ENCODE assay signal across 8 cellular contexts in genomic region chr10:71319042-71319799, GRCh38. TPM values are rescaled to one million over a fixed set of nuclear protein-coding genes. Genes with fewer than 3 reads are reported as not detected.
DNase-seq lines count a peak whose midpoint lies in the region; ATAC-seq, FAIRE-seq and TF ChIP-seq lines count a peak whose summit lies in the region.

SLC29A3 (plus strand) TSS chr10:71319259; CDS start chr10:71319310, 51 bp downstream.

- POLR2A ChIA-PET in HCT116 (lab: Charles Lee) = interaction anchor here (0.7 to 2.2 kb wide), 5 partner anchors 24 to 389 kb away, joined by 3 to 18 read pairs (median 4); no protein-coding TSS in a partner anchor

- H3K9me3 ChIP-seq in HCT116 (ENCODE audit: control insufficient read depth in 1 of 2, insufficient read depth in 1 of 2, low read depth in 1 of 2, low read length in 2 of 2) (no peaks in the 10 kb centered on the region), right cardiac atrium (ENCODE audit: control insufficient read depth, low read length) (no peaks in the 10 kb centered on the region)

- peak; percentile 83 for FAIRE-seq in urothelium cell line (lab: Jason Lieb, UNC)

- H3K4me3 ChIP-seq in GM06990 (replicated peaks; ENCODE audit: low read depth, low read length) (peak within 1 kb of the TSS; percentile 77), HCT116 (replicated peaks in 1 of 2; ENCODE audit: low read depth in 1 of 2, low read length in 2 of 2) (peak within 1 kb of the TSS; percentile 73 to 86), NB4 (ENCODE audit: low read depth, low read length) (peak within 1 kb of the TSS; percentile 68), right cardiac atrium (ENCODE audit: low read length) (peak within 1 kb of the TSS; percentile 82)

- H3K4me2 ChIP-seq in HCT116 (ENCODE audit: low read length) = peak within 1 kb of the TSS; percentile 98

- no peaks in the 10 kb centered on the region for H3K79me2 ChIP-seq in HCT116 (ENCODE audit: insufficient read depth, low read length)

- RAD21 ChIA-PET in HCT116 (lab: Charles Lee; ENCODE audit: low non-redundant PET in 1 of 2, low total read pairs in 2 of 2, uncharacterized antibody in 2 of 2, unreplicated experiment in 2 of 2) = interaction anchor here (0.6 to 1.7 kb wide), 7 partner anchors 58 to 578 kb away, joined by 3 to 7 read pairs (median 4); no protein-coding TSS in a partner anchor

- DNase-seq in GM06990 (ENCODE audit: extremely low read depth, insufficient read length) (peak; percentile 92), HCT116 (ENCODE audit: low read depth, low spot score) (peak; percentile 59), NB4 (ENCODE audit: low read depth) (peak; percentile 93), T-helper 1 cell (peak; percentile 71 to 92 (median 74)), amniotic stem cell (lab: John Stamatoyannopoulos, UW) (peak; percentile 63), right cardiac atrium (peak; percentile 84 to 94 (median 93)), pulmonary artery endothelial cell (ENCODE audit: low read depth, low spot score) (peak; percentile 33), urothelium cell line (ENCODE audit: low spot score) (peak; percentile 96)

- peak within 1 kb of the TSS; percentile 57; the same call in 1 of the 2 replicates for H3K27ac ChIP-seq in HCT116 (ENCODE audit: low read depth, low read length)
- peak within 1 kb of the TSS; percentile 22 for H3K27ac ChIP-seq in right cardiac atrium (ENCODE audit: low read length)

- TSS peak; percentile 40 for BruUV-seq in HCT116 (replicated peaks; lab: Mats Ljungman, UMichigan)

- CTCF ChIA-PET in HCT116 (lab: Charles Lee) = interaction anchor here (0.6 to 4.1 kb wide), 26 partner anchors 12 to 577 kb away, joined by 3 to 22 read pairs (median 4); no protein-coding TSS in a partner anchor

- H4K20me1 ChIP-seq in HCT116 (ENCODE audit: insufficient read depth) = no peaks in the 10 kb centered on the region

- no peaks in the 10 kb centered on the region for H3K9me2 ChIP-seq in HCT116 (ENCODE audit: insufficient read depth)

- peak; percentile 61 for TF ChIP-seq POLR2A in HCT116 (IDR thresholded peaks at IDR 0.05; ENCODE audit: borderline replicate concordance, extremely low read depth, insufficient read depth, insufficient read length)
- TF ChIP-seq POLR2A in NB4 (IDR thresholded peaks at IDR 0.05; ENCODE audit: extremely low read depth, insufficient read length) = peak; percentile 65

- ATAC-seq in HCT116 = peak; percentile 91
- ATAC-seq in right cardiac atrium = peak; percentile 93

- WGBS in right cardiac atrium = under 1% methylated on average over 62 of the region's 62 CpGs

- no peaks in the 10 kb centered on the region; the same call in none of the 2 replicates for H3K36me3 ChIP-seq in GM06990 (ENCODE audit: control insufficient read depth, insufficient read depth, low read length)
- H3K36me3 ChIP-seq in HCT116 (ENCODE audit: control insufficient read depth in 1 of 2, insufficient read depth in 2 of 2, low read length in 2 of 2) = no peaks in the 10 kb centered on the region

- H3K4me1 ChIP-seq in HCT116 (ENCODE audit: control insufficient read depth in 1 of 2, insufficient read depth in 2 of 2, low read length in 2 of 2) (peaks cover 7 to 17% of the 10 kb centered on the region in 2 experiments; a peak in 3 of 4 replicates), right cardiac atrium (ENCODE audit: control insufficient read depth, insufficient read depth, low read length) (no peaks in the 10 kb centered on the region)

- intact Hi-C loops in HCT116 (cut with micrococcal nuclease) (loop anchor here (1.0 to 10.0 kb wide), 6 partner anchors 58 to 389 kb away; no protein-coding TSS in a partner anchor), right cardiac atrium (cut with DNase I) (loop anchor here in 3 of 4 donors (5.0 to 10.0 kb wide), 8 partner anchors 56 to 496 kb away; no protein-coding TSS in a partner anchor)

- peak; percentile 90 for TF ChIP-seq RAD21 in HCT116 (IDR thresholded peaks at IDR 0.05; ENCODE audit: low read depth)

- H2AFZ ChIP-seq in HCT116 (ENCODE audit: low read depth, low read length, poor library complexity, severe bottlenecking) = peak within 1 kb of the TSS; percentile 65

- H3K27me3 ChIP-seq in GM06990 (replicated peaks; ENCODE audit: control insufficient read depth, insufficient read depth, low read length) (no peaks in the 10 kb centered on the region), HCT116 (ENCODE audit: insufficient read depth, low read length) (no peaks in the 10 kb centered on the region), right cardiac atrium (ENCODE audit: control insufficient read depth, insufficient read depth) (no peaks in the 10 kb centered on the region)

- H3K9ac ChIP-seq in HCT116 (ENCODE audit: low read length) = peak within 1 kb of the TSS; percentile 77

- TF ChIP-seq CTCF in GM06990 (IDR thresholded peaks at IDR 0.05; ENCODE audit: insufficient read depth, low read length, poor library complexity, severe bottlenecking) = peak; percentile 90
- peak; percentile 69 to 77 (median 73) for TF ChIP-seq CTCF in HCT116 (IDR thresholded peaks at IDR 0.05 in 2 of 3, conservative IDR thresholded peaks at IDR 0.05 in 1 of 3; ENCODE audit: borderline replicate concordance in 1 of 3, insufficient read depth in 1 of 3, low read depth in 2 of 3, low read length in 2 of 3)
- TF ChIP-seq CTCF in NB4 (IDR thresholded peaks at IDR 0.05; ENCODE audit: low read depth, low read length) = peak; percentile 77

TF ChIP-seq in HCT116, 20 proteins besides CTCF, POLR2A, EP300 and RAD21 (continues in another document):
- TF ChIP-seq JUND (IDR thresholded peaks at IDR 0.05) (no peak), MAX (IDR thresholded peaks at IDR 0.05) (peak; percentile 86), YY1 (IDR thresholded peaks at IDR 0.05; ENCODE audit: extremely low read depth, insufficient replicate concordance, low read depth, low read length) (peak; percentile 51), EZH2 (IDR thresholded peaks at IDR 0.05) (no peak), SIN3A (IDR thresholded peaks at IDR 0.05; ENCODE audit: low read depth) (no peak; the same call in 1 of the 2 replicates), ZNF274 (IDR thresholded peaks at IDR 0.05; ENCODE audit: low read depth, low read length) (no peak), ZFX (IDR thresholded peaks at IDR 0.05) (peak; percentile 36; the same call in 1 of the 2 replicates), CEBPB (IDR thresholded peaks at IDR 0.05; ENCODE audit: low read depth) (no peak), SRF (IDR thresholded peaks at IDR 0.05; ENCODE audit: low read depth) (no peak), POLR2AphosphoS5 (IDR thresholded peaks at IDR 0.05; ENCODE audit: low read depth, low read length) (peak; percentile 88), ELF1 (IDR thresholded peaks at IDR 0.05; ENCODE audit: borderline replicate concordance, low read depth) (no peak), TCF7L2 (IDR thresholded peaks at IDR 0.05; ENCODE audit: borderline replicate concordance, extremely low read depth, insufficient read depth, insufficient read length) (peak; percentile 76), REST (IDR thresholded peaks at IDR 0.05; ENCODE audit: low read depth) (no peak), CBX3 (IDR thresholded peaks at IDR 0.05; ENCODE audit: low read depth) (peak; percentile 98)
- TF ChIP-seq, protein P1, sequence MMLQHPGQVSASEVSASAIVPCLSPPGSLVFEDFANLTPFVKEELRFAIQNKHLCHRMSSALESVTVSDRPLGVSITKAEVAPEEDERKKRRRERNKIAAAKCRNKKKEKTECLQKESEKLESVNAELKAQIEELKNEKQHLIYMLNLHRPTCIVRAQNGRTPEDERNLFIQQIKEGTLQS (IDR thresholded peaks at IDR 0.05) = no peak

RNA-seq across cellular contexts. Expression of gene SLC29A3, which starts in this region (rescaled TPM):
- total RNA-seq in HCT116 (2021; ENCODE audit: unreplicated experiment) (5.9 TPM), right cardiac atrium (1 to 10 TPM; 2.2 to 2.7 (median 2.4) TPM), pulmonary artery endothelial cell (0.95 and 1.3 TPM in 2 replicates)
- polyA plus RNA-seq in HCT116 (2012) = 5.5 and 6.5 TPM in 2 replicates
- 1.4 TPM for polyA plus RNA-seq in right cardiac atrium

Comparison
In these comparisons a context has a peak if more than half of its experiments do, and no peak if none do; other contexts are left out.
1. Peak in every context shown above with its lines: DNase-seq, ATAC-seq, H3K4me3 ChIP-seq and H3K27ac ChIP-seq.
2. DNase-seq: peak in every context shown above with its lines; median percentile 96 in urothelium cell line; 93 in NB4; 93 in right cardiac atrium; 92 in GM06990; 74 in T-helper 1 cell; 63 in amniotic stem cell; 59 in HCT116; 33 in pulmonary artery endothelial cell.